ENCODE assay signal across 8 cellular contexts in genomic region chr17:50547035-50547735, GRCh38. TPM values are rescaled to one million over a fixed set of nuclear protein-coding genes. Genes with fewer than 3 reads are reported as not detected.
DNase-seq lines count a peak whose midpoint lies in the region; ATAC-seq lines count a peak whose summit lies in the region.

TSS of gene SPATA20 (plus strand) at chr17:50547174. CDS start at chr17:50547209, 35 bp downstream.

- H3K9me3 ChIP-seq in CD4-positive, alpha-beta memory T cell (ENCODE audit: control insufficient read depth in 1 of 2, low read length in 2 of 2) = no peaks in the 10 kb centered on the region

- no peaks in the 10 kb centered on the region for H3K36me3 ChIP-seq in CD4-positive, alpha-beta memory T cell (ENCODE audit: insufficient read depth, low read length)

- H3K36me3 Mint-ChIP-seq in CD4-positive, alpha-beta memory T cell = no peaks in the 10 kb centered on the region

- DNase-seq in CD4-positive, alpha-beta memory T cell = peak; percentile 83 to 85 (median 84)
- peak; percentile 86 for DNase-seq in HPDE6-E6E7 (ENCODE audit: extremely low spot score)
- peak; percentile 83 for DNase-seq in NOMO-1 treated with dmso at 0.1 percent for 144 hours (lab: John Stamatoyannopoulos, UW; ENCODE audit: unreplicated experiment)
- peak; percentile 44 for DNase-seq in activated CD8-positive, alpha-beta memory T cell treated with anti-CD3 and anti-CD28 coated beads, Interleukin-2, amount 50 U/mL, for 1 hour (ENCODE audit: extremely low read depth)
- DNase-seq in midbrain (lab: John Stamatoyannopoulos, UW) = peak; percentile 86
- peak; percentile 75 to 81 for DNase-seq in stimulated activated CD8-positive, alpha-beta memory T cell treated with anti-CD3 and anti-CD28 coated beads, Interleukin-15, amount 100 ng/mL, for 48 hours (ENCODE audit: low read depth in 2 of 2)

- H3K27me3 Mint-ChIP-seq in CD4-positive, alpha-beta memory T cell = peaks cover 1 to 3% of the 10 kb centered on the region in 2 donors

- peak within 1 kb of the TSS; percentile 56 to 63 for H3K4me3 ChIP-seq in CD4-positive, alpha-beta memory T cell (ENCODE audit: low read length in 2 of 2)

- in situ Hi-C loops in endometrial microvascular endothelial cells (cut with HindIII; ENCODE audit: inconsistent ontology term, low pct_unique_long_range_greater_than_20kb, low sequenced_read_pairs) = no loop called here

- H3K27ac Mint-ChIP-seq in CD4-positive, alpha-beta memory T cell = peak within 1 kb of the TSS; percentile 32 to 87 (median 59)

- intact Hi-C loops in CD4-positive, alpha-beta memory T cell (cut with micrococcal nuclease) = loop anchor here (1.0 to 2.0 kb wide), 5 partner anchors 14 to 270 kb away; partner anchors contain the start of gene CACNA1G

- no peaks in the 10 kb centered on the region for H3K27me3 ChIP-seq in CD4-positive, alpha-beta memory T cell (ENCODE audit: insufficient read depth, low read length)

- ATAC-seq in GM19438 (IDR thresholded peaks at IDR 0.05; ENCODE audit: low read depth, unreplicated experiment) = peak; percentile 65

- H3K4me1 ChIP-seq in CD4-positive, alpha-beta memory T cell (ENCODE audit: insufficient read depth, low read length) = peaks cover 19% of the 10 kb centered on the region

- POLR2A ChIA-PET in CD4-positive, alpha-beta memory T cell (lab: Charles Lee; ENCODE audit: partially characterized antibody) = interaction anchor here (0.9 to 1.4 kb wide), 3 partner anchors 13 to 161 kb away, joined by 3 to 5 read pairs (median 4); partner anchors contain the start of gene CACNA1G

- peaks cover 6 to 24% (median 17%) of the 10 kb centered on the region in 4 donors for H3K4me1 Mint-ChIP-seq in CD4-positive, alpha-beta memory T cell

- H3K4me3 Mint-ChIP-seq in CD4-positive, alpha-beta memory T cell = peak within 1 kb of the TSS; percentile 48 to 86 (median 78)

- H3K27ac ChIP-seq in CD4-positive, alpha-beta memory T cell (ENCODE audit: low read depth, low read length) = peak within 1 kb of the TSS; percentile 38

- no peaks in the 10 kb centered on the region for H3K9me3 Mint-ChIP-seq in CD4-positive, alpha-beta memory T cell

- CTCF ChIA-PET in CD4-positive, alpha-beta memory T cell (lab: Charles Lee; ENCODE audit: partially characterized antibody) = interaction anchor here (1.0 to 4.5 kb wide), 3 partner anchors 16 to 300 kb away, joined by 3 to 22 read pairs (median 4); no protein-coding TSS in a partner anchor

RNA-seq across cellular contexts. Expression of gene SPATA20, which starts in this region (rescaled TPM):
- total RNA-seq in CD4-positive, alpha-beta memory T cell = 10 to 100 TPM; 13.3 to 14.1 TPM
- polyA plus RNA-seq in CD4-positive, alpha-beta memory T cell = 1 to 10 TPM; 5.4 to 7.3 TPM
- total RNA-seq in endometrial microvascular endothelial cells (ENCODE audit: inconsistent ontology term) = 90.3 TPM

Comparison
In these comparisons a context has a peak if more than half of its experiments do, and no peak if none do; other contexts are left out.
1. Peak in every context shown above with its lines: DNase-seq, ATAC-seq, H3K4me3 ChIP-seq and H3K27ac ChIP-seq.